ENCODE assay signal across 21 cellular contexts in the genomic region with DNA sequence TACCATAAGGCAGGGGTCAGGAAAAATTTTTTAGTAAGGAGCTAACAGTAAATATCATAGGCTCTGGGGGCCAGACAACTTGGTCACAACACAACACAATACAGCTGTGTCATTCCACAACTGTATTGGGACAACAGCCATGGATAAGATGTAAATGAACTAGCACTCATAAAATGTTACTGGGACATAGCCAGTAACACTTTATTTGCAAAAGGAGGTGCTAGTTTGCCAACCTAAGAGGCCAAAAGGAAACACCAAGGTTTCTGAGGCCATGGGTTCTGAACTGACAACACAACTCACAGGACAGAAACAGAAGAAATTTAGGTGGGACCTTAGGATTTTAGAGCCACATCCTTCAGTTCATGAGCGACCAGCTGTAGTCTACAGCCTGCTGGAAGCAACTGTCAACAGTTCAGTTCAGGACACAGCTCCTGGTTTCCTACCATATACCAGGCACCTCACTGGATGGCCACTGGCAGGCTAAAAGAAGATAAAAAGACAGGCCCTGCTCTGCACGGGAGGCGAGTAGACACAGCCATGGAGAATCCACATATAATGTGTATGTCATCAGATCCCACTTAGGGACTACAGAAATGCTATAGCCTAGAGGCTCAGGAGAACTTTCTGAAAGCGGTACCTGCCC. TPM values are rescaled to one million over a fixed set of nuclear protein-coding genes. Genes with fewer than 3 reads are reported as not detected.
"Had no signal": no experiment of that assay in that cellular context is flagged by ENCODE, and none has a peak within 500 bp of the region (broad histone marks: within the 10 kb centered on the region; RNA-seq: fewer than 3 reads in every experiment).

No MANE protein-coding gene starts in this region.

- FAIRE-seq: islet of Langerhans, pancreas had no signal

- H3K27me3 ChIP-seq: brain microvascular endothelial cell, left lung, neutrophil, pancreas, sigmoid colon, tibial artery, uterus had no signal

- H3K9me3 ChIP-seq: left lung, neutrophil, pancreas, sigmoid colon, tibial artery, uterus had no signal

- DNase-seq: activated CD4-positive, alpha-beta T cell treated with anti-CD3 and anti-CD28 coated beads, Interleukin-2, amount 10 ng/mL, durations not matched to agents 24 days and 14 days; activated CD8-positive, alpha-beta T cell treated with anti-CD3 and anti-CD28 coated beads, Interleukin-2, amount 10 ng/mL, durations not matched to agents 7 days and 5 days; activated naive CD4-positive, alpha-beta T cell treated with Interleukin-2 at 50 U/mL for 16 hours; activated T-cell treated with anti-CD3 and anti-CD28 coated beads, Interleukin-2, amount 50 U/mL, for 24 hours; brain microvascular endothelial cell; erythroblast; hippocampal formation; left lung; mesendoderm; natural killer cell; pancreas; sigmoid colon; stimulated activated CD4-positive, alpha-beta T cell treated with anti-CD3 and anti-CD28 coated beads, Interleukin-4, amount 100 ng/mL, for 24 hours; tibial artery; uterus had no signal

- H3K36me3 ChIP-seq: left lung, neutrophil, uterus had no signal

- H3K4me3 Mint-ChIP-seq: activated CD4-positive, alpha-beta T cell treated with anti-CD3 and anti-CD28 coated beads, Interleukin-2, amount 10 ng/mL, durations not matched to agents 24 days and 14 days; activated CD8-positive, alpha-beta T cell treated with anti-CD3 and anti-CD28 coated beads, Interleukin-2, amount 10 ng/mL, durations not matched to agents 7 days and 5 days; activated T-cell treated with anti-CD3 and anti-CD28 coated beads, Interleukin-2, amount 50 U/mL, for 24 hours; central memory CD8-positive, alpha-beta T cell; natural killer cell; stimulated activated effector memory CD8-positive, alpha-beta T cell treated with anti-CD3 and anti-CD28 coated beads, Interleukin-12 subunit alpha, Interleukin-12 subunit beta, amount 100 ng/mL, for 72 hours had no signal

- H3K27ac Mint-ChIP-seq: activated CD4-positive, alpha-beta T cell treated with anti-CD3 and anti-CD28 coated beads, Interleukin-2, amount 10 ng/mL, durations not matched to agents 24 days and 14 days; activated CD8-positive, alpha-beta T cell treated with anti-CD3 and anti-CD28 coated beads, Interleukin-2, amount 10 ng/mL, durations not matched to agents 7 days and 5 days; activated T-cell treated with anti-CD3 and anti-CD28 coated beads, Interleukin-2, amount 50 U/mL, for 24 hours; activated T-helper 2 cell treated with anti-CD3 and anti-CD28 coated beads, Interferon-gamma antibody, Interleukin-2, Interleukin-4, amounts not matched to agents 10 μg/mL and 5 μg/mL and 100 μg/mL, durations not matched to agents 14 hours and 24 hours and 36 hours; natural killer cell; stimulated activated effector memory CD8-positive, alpha-beta T cell treated with anti-CD3 and anti-CD28 coated beads, Interleukin-12 subunit alpha, Interleukin-12 subunit beta, amount 100 ng/mL, for 72 hours had no signal

- H3K4me3 ChIP-seq: coronary artery, left lung, pancreas, sigmoid colon, tibial artery, uterus had no signal

- H3K9me3 Mint-ChIP-seq: activated CD4-positive, alpha-beta T cell treated with anti-CD3 and anti-CD28 coated beads, Interleukin-2, amount 10 ng/mL, durations not matched to agents 24 days and 14 days; activated T-cell treated with anti-CD3 and anti-CD28 coated beads, Interleukin-2, amount 50 U/mL, for 24 hours; activated T-helper 2 cell treated with anti-CD3 and anti-CD28 coated beads, Interferon-gamma antibody, Interleukin-2, Interleukin-4, amounts not matched to agents 10 μg/mL and 5 μg/mL and 100 μg/mL, durations not matched to agents 14 hours and 24 hours and 36 hours; central memory CD8-positive, alpha-beta T cell; natural killer cell; stimulated activated effector memory CD8-positive, alpha-beta T cell treated with anti-CD3 and anti-CD28 coated beads, Interleukin-12 subunit alpha, Interleukin-12 subunit beta, amount 100 ng/mL, for 72 hours had no signal

- ATAC-seq: activated CD8-positive, alpha-beta T cell treated with anti-CD3 and anti-CD28 coated beads, Interleukin-2, amount 10 ng/mL, durations not matched to agents 7 days and 5 days; left lung; natural killer cell; stimulated activated effector memory CD8-positive, alpha-beta T cell treated with anti-CD3 and anti-CD28 coated beads, Interleukin-12 subunit alpha, Interleukin-12 subunit beta, amount 100 ng/mL, for 72 hours had no signal

- H3K27ac ChIP-seq: brain microvascular endothelial cell, coronary artery, left lung, neutrophil, sigmoid colon, tibial artery, uterus had no signal

- H3K4me1 Mint-ChIP-seq: activated CD4-positive, alpha-beta T cell treated with anti-CD3 and anti-CD28 coated beads, Interleukin-2, amount 10 ng/mL, durations not matched to agents 24 days and 14 days; central memory CD8-positive, alpha-beta T cell; natural killer cell; stimulated activated effector memory CD8-positive, alpha-beta T cell treated with anti-CD3 and anti-CD28 coated beads, Interleukin-12 subunit alpha, Interleukin-12 subunit beta, amount 100 ng/mL, for 72 hours had no signal

- H3K4me1 ChIP-seq: left lung, tibial artery, uterus had no signal

- H3K36me3 Mint-ChIP-seq: natural killer cell; stimulated activated effector memory CD8-positive, alpha-beta T cell treated with anti-CD3 and anti-CD28 coated beads, Interleukin-12 subunit alpha, Interleukin-12 subunit beta, amount 100 ng/mL, for 72 hours had no signal

RNA-seq across cellular contexts. Expression of gene DZIP1, which starts 23.9 kb away (rescaled TPM):
- total RNA-seq: natural killer cell had no signal
